Comparison of ENCODE assay signal across 23 cellular contexts in the genomic region with DNA sequence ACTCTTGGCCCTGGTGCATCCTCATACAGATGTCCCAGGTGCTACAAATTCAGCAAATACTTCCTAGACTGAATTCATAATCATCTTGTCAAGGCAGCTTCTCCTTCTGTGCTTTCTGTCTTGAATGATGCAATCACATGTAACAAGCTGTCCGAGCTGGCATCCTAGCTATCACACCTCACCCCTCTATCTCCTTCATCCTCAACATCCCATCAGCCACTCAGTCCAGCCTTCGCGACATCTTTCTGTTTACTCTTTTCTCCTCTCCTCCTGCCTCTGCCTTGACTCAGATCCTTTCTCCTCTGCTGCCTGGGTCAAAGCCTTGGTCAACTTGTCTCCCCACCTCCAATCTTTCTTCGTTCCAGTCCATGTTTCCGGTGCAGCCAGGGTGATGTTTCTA.
"Had no signal": no experiment of that assay in that cellular context is flagged by ENCODE, and none has a peak within 500 bp of the region (broad histone marks: within the 10 kb centered on the region; RNA-seq: fewer than 3 reads in every experiment).

No MANE protein-coding gene starts in this region.

- H3K27ac Mint-ChIP-seq: activated naive CD4-positive, alpha-beta T cell treated with anti-CD3 and anti-CD28 coated beads, Interleukin-2, amount 50 U/mL, for 24 hours; activated naive CD8-positive, alpha-beta T cell treated with anti-CD3 and anti-CD28 coated beads, Interleukin-2, amount 50 U/mL, for 24 hours; natural killer cell; T-helper 2 cell treated with Interferon-gamma antibody and Interleukin-4, amounts not matched to agents 5 μg/mL and 100 μg/mL, for 36 hours had no signal

- H3K4me1 Mint-ChIP-seq: activated naive CD4-positive, alpha-beta T cell treated with anti-CD3 and anti-CD28 coated beads, Interleukin-2, amount 50 U/mL, for 24 hours; activated naive CD8-positive, alpha-beta T cell treated with anti-CD3 and anti-CD28 coated beads, Interleukin-2, amount 50 U/mL, for 24 hours; natural killer cell had no signal

- H3K27me3 ChIP-seq: testis, transverse colon had no signal

- DNase-seq: activated CD4-positive, alpha-beta T cell treated with anti-CD3 and anti-CD28 coated beads for 48 hours; activated CD4-positive, alpha-beta T cell treated with anti-CD3 and anti-CD28 coated beads, Interleukin-2, amount 50 U/mL, for 48 hours; activated CD4-positive, CD25-positive, alpha-beta regulatory T cell; activated CD8-positive, alpha-beta memory T cell treated with anti-CD3 and anti-CD28 coated beads for 24 hours; activated gamma-delta T cell treated with Interleukin-2 at 50 U/mL for 16 hours; activated naive CD8-positive, alpha-beta T cell treated with anti-CD3 and anti-CD28 coated beads, Interleukin-2, amount 50 U/mL, for 24 hours; amygdala; dermis blood vessel endothelial cell; effector CD4-positive, alpha-beta T cell; left ventricle myocardium inferior; mesendoderm; natural killer cell; posterior cingulate gyrus; stimulated activated CD4-positive, alpha-beta T cell treated with anti-CD3 and anti-CD28 coated beads, Interleukin-12 subunit alpha, Interleukin-12 subunit beta, amount 100 ng/mL, for 4 hours; stimulated activated CD4-positive, alpha-beta T cell treated with anti-CD3 and anti-CD28 coated beads, Interleukin-4, amount 100 ng/mL, for 1 hour; stimulated activated naive CD8-positive, alpha-beta T cell treated with anti-CD3 and anti-CD28 coated beads, Interleukin-15, Interleukin-2, amounts not matched to agents 100 U/mL and 50 U/mL, for 24 hours; testis; transverse colon had no signal

- ATAC-seq: activated naive CD8-positive, alpha-beta T cell treated with anti-CD3 and anti-CD28 coated beads, Interleukin-2, amount 50 U/mL, for 24 hours; natural killer cell; sciatic nerve; stimulated activated naive CD8-positive, alpha-beta T cell treated with anti-CD3 and anti-CD28 coated beads, Interleukin-15, Interleukin-2, amounts not matched to agents 100 U/mL and 50 U/mL, for 24 hours had no signal

- H3K36me3 ChIP-seq: left ventricle myocardium inferior, transverse colon had no signal

- H3K4me3 Mint-ChIP-seq: activated naive CD4-positive, alpha-beta T cell treated with anti-CD3 and anti-CD28 coated beads, Interleukin-2, amount 50 U/mL, for 24 hours; activated naive CD8-positive, alpha-beta T cell treated with anti-CD3 and anti-CD28 coated beads, Interleukin-2, amount 50 U/mL, for 24 hours; natural killer cell; T-helper 2 cell treated with Interferon-gamma antibody and Interleukin-4, amounts not matched to agents 5 μg/mL and 100 μg/mL, for 36 hours had no signal

- H3K36me3 Mint-ChIP-seq: activated naive CD4-positive, alpha-beta T cell treated with anti-CD3 and anti-CD28 coated beads, Interleukin-2, amount 50 U/mL, for 24 hours; natural killer cell had no signal

- H3K4me1 ChIP-seq: left ventricle myocardium inferior, testis, transverse colon had no signal

- H3K27ac ChIP-seq: left ventricle myocardium inferior, skin epidermis, testis, transverse colon had no signal

- H3K9me3 ChIP-seq: left ventricle myocardium inferior, testis, transverse colon had no signal

- H3K4me3 ChIP-seq: left ventricle myocardium inferior, lung, skin epidermis, testis, transverse colon had no signal

- H3K9me3 Mint-ChIP-seq: activated naive CD4-positive, alpha-beta T cell treated with anti-CD3 and anti-CD28 coated beads, Interleukin-2, amount 50 U/mL, for 24 hours; activated naive CD8-positive, alpha-beta T cell treated with anti-CD3 and anti-CD28 coated beads, Interleukin-2, amount 50 U/mL, for 24 hours; natural killer cell; T-helper 2 cell treated with Interferon-gamma antibody and Interleukin-4, amounts not matched to agents 5 μg/mL and 100 μg/mL, for 36 hours had no signal
